ENCODE assay signal across 23 cellular contexts in genomic region chr2:206480161-206480560, GRCh38. TPM values are rescaled to one million over a fixed set of nuclear protein-coding genes. Genes with fewer than 3 reads are reported as not detected.
DNase-seq lines count a peak whose midpoint lies in the region; ATAC-seq and TF ChIP-seq lines count a peak whose summit lies in the region.
"Had no signal": no experiment of that assay in that cellular context is flagged by ENCODE, and none has a peak within 500 bp of the region (broad histone marks: within the 10 kb centered on the region; RNA-seq: fewer than 3 reads in every experiment).

No MANE protein-coding gene starts in this region.

- H3K4me1 Mint-ChIP-seq in immature natural killer cell, result no peaks in the 10 kb centered on the region
- H3K4me1 Mint-ChIP-seq: activated CD4-positive, alpha-beta T cell treated with anti-CD3 and anti-CD28 coated beads, Interleukin-2, amount 10 ng/mL, durations not matched to agents 7 days and 5 days; activated naive CD8-positive, alpha-beta T cell treated with anti-CD3 and anti-CD28 coated beads, Interleukin-2, amount 10 ng/mL, durations not matched to agents 7 days and 5 days; neural crest cell had no signal

- H3K9me2 ChIP-seq in PC-3 (replicated peaks; ENCODE audit: low read length), result no peaks in the 10 kb centered on the region

- ATAC-seq in PC-3, result no peak
- ATAC-seq in HG03521 (IDR thresholded peaks at IDR 0.05; ENCODE audit: unreplicated experiment), result no peak
- no peak for ATAC-seq in GM18520 (IDR thresholded peaks at IDR 0.05; ENCODE audit: unreplicated experiment)
- ATAC-seq: left colon, psoas muscle had no signal

- no peak overlapping the region for H3K4me3 Mint-ChIP-seq in immature natural killer cell
- H3K4me3 Mint-ChIP-seq: activated CD4-positive, alpha-beta T cell treated with anti-CD3 and anti-CD28 coated beads, Interleukin-2, amount 10 ng/mL, durations not matched to agents 7 days and 5 days; activated naive CD8-positive, alpha-beta T cell treated with anti-CD3 and anti-CD28 coated beads, Interleukin-2, amount 10 ng/mL, durations not matched to agents 7 days and 5 days; CD4-positive, alpha-beta T cell; dendritic cell treated with granulocyte-macrophage colony-stimulating factor and Interleukin-4, amounts not matched to agents 40 ng/mL and 50 ng/mL, for 4 days; neural crest cell had no signal

- H3K27me3 ChIP-seq in MG63, result no peaks in the 10 kb centered on the region
- no peaks in the 10 kb centered on the region for H3K27me3 ChIP-seq in mesendoderm (ENCODE audit: insufficient read depth, low read length, poor library complexity)
- peaks cover 50% of the 10 kb centered on the region for H3K27me3 ChIP-seq in PC-3 (ENCODE audit: low read length)
- H3K27me3 ChIP-seq: gastrocnemius medialis, stomach, transverse colon had no signal

- H4K8ac ChIP-seq in mesendoderm (ENCODE audit: low read depth, low read length), result no peak overlapping the region

- no peaks in the 10 kb centered on the region for H3F3A ChIP-seq in PC-3 (ENCODE audit: low read length, unreplicated experiment)

- no peak overlapping the region for H2AFZ ChIP-seq in PC-3 (ENCODE audit: low read length)

- no peaks in the 10 kb centered on the region for H3K79me1 ChIP-seq in mesendoderm (ENCODE audit: low read length)

- H3K18ac ChIP-seq in mesendoderm (ENCODE audit: low read length), result no peak overlapping the region

- no peak overlapping the region for H3K56ac ChIP-seq in mesendoderm (ENCODE audit: low read length)

- H3K9me3 ChIP-seq in MG63 (no peaks in the 10 kb centered on the region), PC-3 (ENCODE audit: low read length) (no peaks in the 10 kb centered on the region)
- H3K9me3 ChIP-seq: gastrocnemius medialis, psoas muscle, transverse colon had no signal

- no peaks in the 10 kb centered on the region for H3K36me3 Mint-ChIP-seq in immature natural killer cell
- H3K36me3 Mint-ChIP-seq: activated naive CD8-positive, alpha-beta T cell treated with anti-CD3 and anti-CD28 coated beads, Interleukin-2, amount 10 ng/mL, durations not matched to agents 7 days and 5 days had no signal

- POLR2A ChIA-PET in PC-3 (lab: Charles Lee; ENCODE audit: unreplicated experiment), result interaction anchor here (0.7 kb wide), 1 partner anchor 576 kb away, joined by 12 read pairs; no protein-coding TSS in a partner anchor

- no peak overlapping the region for H2BK15ac ChIP-seq in mesendoderm (replicated peaks; ENCODE audit: low read depth)

- no TSS peak for BruUV-seq in PC-3 (replicated peaks; lab: Mats Ljungman, UMichigan)

- H2BK120ac ChIP-seq in mesendoderm (ENCODE audit: low read depth, low read length), result no peak overlapping the region

- no peak overlapping the region for H2AK5ac ChIP-seq in mesendoderm (ENCODE audit: low read length)

- no peaks in the 10 kb centered on the region for H4K20me1 ChIP-seq in PC-3 (ENCODE audit: low read length)

- H3K79me2 ChIP-seq in mesendoderm (ENCODE audit: control insufficient read depth, insufficient read depth, low read length), result no peaks in the 10 kb centered on the region
- H3K79me2 ChIP-seq in PC-3 (ENCODE audit: low read length), result no peaks in the 10 kb centered on the region

- H2BK5ac ChIP-seq in mesendoderm (ENCODE audit: low read length), result no peak overlapping the region

- intact Hi-C loops in PC-3 (cut with micrococcal nuclease), result no loop called here

- H4K5ac ChIP-seq in mesendoderm (ENCODE audit: low read length), result no peak overlapping the region

- no peak overlapping the region for H3K27ac Mint-ChIP-seq in immature natural killer cell
- H3K27ac Mint-ChIP-seq: activated CD4-positive, alpha-beta T cell treated with anti-CD3 and anti-CD28 coated beads, Interleukin-2, amount 10 ng/mL, durations not matched to agents 7 days and 5 days; activated naive CD8-positive, alpha-beta T cell treated with anti-CD3 and anti-CD28 coated beads, Interleukin-2, amount 10 ng/mL, durations not matched to agents 7 days and 5 days; CD4-positive, alpha-beta T cell; dendritic cell treated with granulocyte-macrophage colony-stimulating factor and Interleukin-4, amounts not matched to agents 40 ng/mL and 50 ng/mL, for 4 days had no signal

- H3K4me1 ChIP-seq in mesendoderm (ENCODE audit: control insufficient read depth, low read depth, low read length), result peaks cover 6% of the 10 kb centered on the region
- no peaks in the 10 kb centered on the region for H3K4me1 ChIP-seq in PC-3 (ENCODE audit: insufficient read depth, low read length)
- H3K4me1 ChIP-seq: stomach, transverse colon had no signal

- TF ChIP-seq CTCF in PC-3 (conservative IDR thresholded peaks at IDR 0.05; ENCODE audit: low read depth, low read length), result no peak

- peaks cover 0 to 4% (median under 1%) of the 10 kb centered on the region in 6 donors for H3K9me3 Mint-ChIP-seq in immature natural killer cell
- H3K9me3 Mint-ChIP-seq: activated naive CD8-positive, alpha-beta T cell treated with anti-CD3 and anti-CD28 coated beads, Interleukin-2, amount 10 ng/mL, durations not matched to agents 7 days and 5 days; CD4-positive, alpha-beta T cell; dendritic cell treated with granulocyte-macrophage colony-stimulating factor and Interleukin-4, amounts not matched to agents 40 ng/mL and 50 ng/mL, for 4 days had no signal

- peak; percentile 20 for DNase-seq in EH (ENCODE audit: low read depth)
- DNase-seq in MG63, result peak; percentile 5
- peak; percentile 17 for DNase-seq in dermis blood vessel endothelial cell
- DNase-seq in mesendoderm, result peak; percentile 50
- DNase-seq in PC-3, result no peak
- DNase-seq in immature natural killer cell, result no peak
- DNase-seq: activated CD4-positive, alpha-beta T cell treated with anti-CD3 and anti-CD28 coated beads, Interleukin-2, amount 10 ng/mL, durations not matched to agents 7 days and 5 days; activated naive CD8-positive, alpha-beta T cell treated with anti-CD3 and anti-CD28 coated beads, Interleukin-2, amount 10 ng/mL, durations not matched to agents 7 days and 5 days; CD4-positive, alpha-beta T cell; gastrocnemius medialis; left colon; NCI-H1105; NCI-H2081; NCI-H526 treated with DMSO at 0.1 percent for 48 hours; psoas muscle; SHP77 treated with DMSO at 0.1 percent for 48 hours; stimulated activated CD4-positive, alpha-beta T cell treated with anti-CD3 and anti-CD28 coated beads, Interleukin-4, amount 100 ng/mL, for 1 hour; stomach; transverse colon had no signal

- no peak overlapping the region for H3K4me3 ChIP-seq in MG63
- no peak overlapping the region for H3K4me3 ChIP-seq in mesendoderm (ENCODE audit: low read length)
- no peak overlapping the region for H3K4me3 ChIP-seq in PC-3 (ENCODE audit: low read length)
- H3K4me3 ChIP-seq: gastrocnemius medialis, psoas muscle, stomach, transverse colon had no signal

- no peak overlapping the region for H3K9ac ChIP-seq in mesendoderm (ENCODE audit: low read length)
- H3K9ac ChIP-seq in PC-3 (ENCODE audit: low read length), result no peak overlapping the region

- peaks cover 0 to 4% (median 0%) of the 10 kb centered on the region in 3 donors for H3K27me3 Mint-ChIP-seq in immature natural killer cell (ENCODE audit: low read depth in 3 of 3)
- H3K27me3 Mint-ChIP-seq: dendritic cell treated with granulocyte-macrophage colony-stimulating factor and Interleukin-4, amounts not matched to agents 40 ng/mL and 50 ng/mL, for 4 days had no signal

- H3K23ac ChIP-seq in mesendoderm (ENCODE audit: low read length), result no peak overlapping the region

- WGBS in mesendoderm (ENCODE audit: extremely low coverage, insufficient coverage, low lambda C conversion rate), result no CpG with 5 or more reads among the region's 2 CpGs

- H3K36me3 ChIP-seq in MG63, result no peaks in the 10 kb centered on the region
- no peaks in the 10 kb centered on the region for H3K36me3 ChIP-seq in mesendoderm (ENCODE audit: control insufficient read depth, insufficient read depth, low read length)
- no peaks in the 10 kb centered on the region for H3K36me3 ChIP-seq in PC-3 (ENCODE audit: low read depth, low read length)
- H3K36me3 ChIP-seq: gastrocnemius medialis, stomach, transverse colon had no signal

- H3K4ac ChIP-seq in mesendoderm (ENCODE audit: low read depth, low read length), result no peak overlapping the region

- no peak overlapping the region for H3K4me2 ChIP-seq in mesendoderm (ENCODE audit: low read length)
- H3K4me2 ChIP-seq in PC-3 (ENCODE audit: low read length), result no peak overlapping the region

- no peak overlapping the region for H3K27ac ChIP-seq in mesendoderm (ENCODE audit: low read depth, low read length)
- H3K27ac ChIP-seq in PC-3 (ENCODE audit: low read length), result no peak overlapping the region
- H3K27ac ChIP-seq: gastrocnemius medialis, psoas muscle, stomach, transverse colon had no signal

- CTCF ChIA-PET in PC-3 (lab: Charles Lee), result no interaction called here

RNA-seq across cellular contexts. Expression of gene ADAM23, which starts 36.8 kb away (rescaled TPM):
- total RNA-seq in MG63 (2014; rRNA removed; shearing (Covaris generic); ENCODE audit: low replicate concordance), result 1.1 and 1.2 TPM in 2 replicates
- total RNA-seq in dermis blood vessel endothelial cell (0.85 and 3.4 TPM in 2 replicates), PC-3 (2014; rRNA removed) (0.22 and 0.69 TPM in 2 replicates)
- polyA plus RNA-seq in mesendoderm (2013, experiment 1 of 2), result 8.1 TPM
- 8.5 TPM for polyA plus RNA-seq in mesendoderm (2013, experiment 2 of 2)
- not detected for polyA plus RNA-seq in immature natural killer cell

Comparison
In these comparisons a context has a peak if more than half of its experiments do, and no peak if none do; other contexts are left out.
1. DNase-seq: peak in EH (single experiment), MG63 (single experiment), dermis blood vessel endothelial cell (single experiment) and mesendoderm (single experiment); none in PC-3 (single experiment) and immature natural killer cell (0 of 3).